Comparison of ENCODE assay signal across 31 cellular contexts in genomic region chr3:155242342-155242741, GRCh38. TPM values are rescaled to one million over a fixed set of nuclear protein-coding genes. Genes with fewer than 3 reads are reported as not detected.
A peak's percentile ranks its signal among the peaks of the same experiment; 100 is the strongest.
DNase-seq lines count a peak whose midpoint lies in the region; ATAC-seq and TF ChIP-seq lines count a peak whose summit lies in the region.
"Had no signal": no experiment of that assay in that cellular context is flagged by ENCODE, and none has a peak within 500 bp of the region (broad histone marks: within the 10 kb centered on the region; RNA-seq: fewer than 3 reads in every experiment).

No MANE protein-coding gene starts in this region.

- H3K27ac ChIP-seq in fibroblast of lung (ENCODE audit: insufficient read depth, low read length): no peak overlapping the region
- H3K27ac ChIP-seq in smooth muscle cell (ENCODE audit: low read depth): peak overlapping the region; percentile 86
- H3K27ac ChIP-seq: left lung, neutrophil, Peyer's patch, prostate gland, testis had no signal

- peaks cover 7% of the 10 kb centered on the region for H3F3A ChIP-seq in smooth muscle cell (ENCODE audit: low read depth)

- peak; percentile 82 for DNase-seq in HCEC 1CT
- DNase-seq in WTC11 (ENCODE audit: low spot score): no peak
- peak; percentile 29 to 55 for DNase-seq in fibroblast of lung (ENCODE audit: low read depth in 2 of 2)
- DNase-seq in smooth muscle cell (lab: John Stamatoyannopoulos, UW; ENCODE audit: unreplicated experiment): no peak
- no peak for DNase-seq in globus pallidus (ENCODE audit: low spot score)
- DNase-seq: activated CD4-positive, alpha-beta T cell treated with anti-CD3 and anti-CD28 coated beads for 48 hours; activated gamma-delta T cell; activated naive CD8-positive, alpha-beta T cell treated with anti-CD3 and anti-CD28 coated beads, Interleukin-2, amount 10 ng/mL, durations not matched to agents 7 days and 5 days; activated T-cell treated with anti-CD3 and anti-CD28 coated beads, Interleukin-2, amount 50 U/mL, for 24 hours; CD4-positive, alpha-beta memory T cell; effector CD8-positive, alpha-beta T cell; left lung; naive B cell; NCI-H2029; NCI-H2227 treated with DMSO at 0.1 percent for 48 hours; NCI-H526 treated with DMSO at 0.1 percent for 48 hours; Peyer's patch; stimulated activated naive CD4-positive, alpha-beta T cell treated with Interleukin-2 at 50 U/mL for 16 hours; T-helper 1 cell; testis had no signal

- no peak overlapping the region for H3K4me3 Mint-ChIP-seq in WTC11
- H3K4me3 Mint-ChIP-seq: activated naive CD8-positive, alpha-beta T cell treated with anti-CD3 and anti-CD28 coated beads, Interleukin-2, amount 10 ng/mL, durations not matched to agents 7 days and 5 days; activated T-cell treated with anti-CD3 and anti-CD28 coated beads, Interleukin-2, amount 50 U/mL, for 24 hours; brain; CD4-positive, alpha-beta memory T cell; mesothelial cell of epicardium; naive B cell had no signal

- H3K9me3 ChIP-seq in fibroblast of lung (ENCODE audit: control insufficient read depth, insufficient read depth, low read depth, low read length): no peaks in the 10 kb centered on the region
- no peaks in the 10 kb centered on the region for H3K9me3 ChIP-seq in smooth muscle cell (replicated peaks; ENCODE audit: low read depth)
- H3K9me3 ChIP-seq: left lung, neutrophil, Peyer's patch, prostate gland, testis had no signal

- H3K36me3 ChIP-seq in fibroblast of lung (ENCODE audit: control insufficient read depth, insufficient read depth, low read length) (no peaks in the 10 kb centered on the region), smooth muscle cell (ENCODE audit: low read depth) (no peaks in the 10 kb centered on the region)
- H3K36me3 ChIP-seq: left lung, neutrophil, Peyer's patch, prostate gland had no signal

- H2AFZ ChIP-seq in fibroblast of lung (ENCODE audit: low read length) (no peak overlapping the region), smooth muscle cell (ENCODE audit: low read depth) (no peak overlapping the region)

- no peaks in the 10 kb centered on the region for H3K4me1 Mint-ChIP-seq in WTC11
- H3K4me1 Mint-ChIP-seq: activated naive CD8-positive, alpha-beta T cell treated with anti-CD3 and anti-CD28 coated beads, Interleukin-2, amount 10 ng/mL, durations not matched to agents 7 days and 5 days; CD4-positive, alpha-beta memory T cell; naive B cell had no signal

- H3K27me3 ChIP-seq in fibroblast of lung (ENCODE audit: control insufficient read depth, insufficient read depth, low read length) (no peaks in the 10 kb centered on the region), smooth muscle cell (ENCODE audit: low read depth) (no peaks in the 10 kb centered on the region)
- H3K27me3 ChIP-seq: left lung, neutrophil, Peyer's patch, testis had no signal

- no peak overlapping the region for H3K9ac ChIP-seq in fibroblast of lung (ENCODE audit: insufficient read depth, low read length)
- peak overlapping the region; percentile 13 for H3K9ac ChIP-seq in smooth muscle cell (ENCODE audit: low read depth)

- ATAC-seq in WTC11 (no peak), HG02870 (IDR thresholded peaks at IDR 0.05; ENCODE audit: unreplicated experiment) (no peak), GM18868 (IDR thresholded peaks at IDR 0.05; ENCODE audit: unreplicated experiment) (no peak)
- ATAC-seq: left lung had no signal

- H3K9me3 Mint-ChIP-seq in WTC11: peaks cover 33% of the 10 kb centered on the region
- H3K9me3 Mint-ChIP-seq: activated T-cell treated with anti-CD3 and anti-CD28 coated beads, Interleukin-2, amount 50 U/mL, for 24 hours had no signal

- H4K20me1 ChIP-seq in fibroblast of lung (ENCODE audit: control insufficient read depth, extremely low read depth, insufficient read depth, low read length): no peaks in the 10 kb centered on the region
- H4K20me1 ChIP-seq in smooth muscle cell (ENCODE audit: low read depth): no peaks in the 10 kb centered on the region

- no peaks in the 10 kb centered on the region for H3K79me2 ChIP-seq in fibroblast of lung (ENCODE audit: control insufficient read depth, insufficient read depth, low read length)
- no peaks in the 10 kb centered on the region for H3K79me2 ChIP-seq in smooth muscle cell (ENCODE audit: low read depth)

- H3K4me1 ChIP-seq in fibroblast of lung (ENCODE audit: control insufficient read depth, extremely low read depth, insufficient read depth, low read length): peaks cover 3% of the 10 kb centered on the region
- peaks cover 2% of the 10 kb centered on the region for H3K4me1 ChIP-seq in smooth muscle cell (ENCODE audit: low read depth)
- H3K4me1 ChIP-seq: left lung, Peyer's patch, prostate gland, testis had no signal

- CTCF ChIA-PET in WTC11 (lab: Charles Lee): no interaction called here

- peaks cover 35% of the 10 kb centered on the region for H3K36me3 Mint-ChIP-seq in WTC11
- H3K36me3 Mint-ChIP-seq: activated naive CD8-positive, alpha-beta T cell treated with anti-CD3 and anti-CD28 coated beads, Interleukin-2, amount 10 ng/mL, durations not matched to agents 7 days and 5 days; brain; CD4-positive, alpha-beta memory T cell; mesothelial cell of epicardium; naive B cell had no signal

- TF ChIP-seq CTCF in WTC11 (IDR thresholded peaks at IDR 0.05): no peak
- TF ChIP-seq CTCF in fibroblast of lung (conservative IDR thresholded peaks at IDR 0.05 in 1 of 2, IDR thresholded peaks at IDR 0.05 in 1 of 2; ENCODE audit: low read depth in 1 of 2, low read length in 2 of 2): no peak
- no peak for TF ChIP-seq CTCF in smooth muscle cell (IDR thresholded peaks at IDR 0.05; ENCODE audit: borderline replicate concordance, insufficient read depth, poor library complexity, severe bottlenecking)

- peaks cover 3% of the 10 kb centered on the region; the same call in 1 of the 2 replicates for H3K27me3 Mint-ChIP-seq in WTC11 (ENCODE audit: low read depth)
- H3K27me3 Mint-ChIP-seq: activated naive CD8-positive, alpha-beta T cell treated with anti-CD3 and anti-CD28 coated beads, Interleukin-2, amount 10 ng/mL, durations not matched to agents 7 days and 5 days had no signal

- H3K4me2 ChIP-seq in fibroblast of lung (ENCODE audit: extremely low read depth, insufficient read depth, low read length) (no peak overlapping the region), smooth muscle cell (peak overlapping the region; percentile 41)

- H3K27ac Mint-ChIP-seq in WTC11: no peak overlapping the region
- H3K27ac Mint-ChIP-seq: activated naive CD8-positive, alpha-beta T cell treated with anti-CD3 and anti-CD28 coated beads, Interleukin-2, amount 10 ng/mL, durations not matched to agents 7 days and 5 days; activated T-cell treated with anti-CD3 and anti-CD28 coated beads, Interleukin-2, amount 50 U/mL, for 24 hours; CD4-positive, alpha-beta memory T cell; naive B cell had no signal

- no peak overlapping the region for H3K4me3 ChIP-seq in fibroblast of lung (replicated peaks in 1 of 4; ENCODE audit: control extremely low read depth in 1 of 4, insufficient read depth in 1 of 4, low read depth in 3 of 4, low read length in 4 of 4)
- H3K4me3 ChIP-seq in smooth muscle cell: no peak overlapping the region
- H3K4me3 ChIP-seq: left lung, Peyer's patch, prostate gland, testis had no signal

- POLR2A ChIA-PET in WTC11 (lab: Charles Lee): no interaction called here

TF ChIP-seq in WTC11, 78 proteins besides CTCF, POLR2A, EP300 and RAD21:
- TF ChIP-seq ZMAT4 (CRISPR knock-in tag; IDR thresholded peaks at IDR 0.05) (peak; percentile 89), GRHL2 (CRISPR knock-in tag; IDR thresholded peaks at IDR 0.05; ENCODE audit: insufficient replicate concordance, severe bottlenecking) (no peak), SOX15 (CRISPR knock-in tag; IDR thresholded peaks at IDR 0.05) (no peak), ZNF317 (CRISPR knock-in tag; IDR thresholded peaks at IDR 0.05; ENCODE audit: borderline replicate concordance, low read depth) (no peak), CREM (CRISPR knock-in tag; IDR thresholded peaks at IDR 0.05) (no peak), USF2 (CRISPR knock-in tag; IDR thresholded peaks at IDR 0.05) (no peak)
TF ChIP-seq in WTC11: peak in this region for 1.

RNA-seq across cellular contexts. Expression of gene STRIT1, which starts 51.1 kb away (rescaled TPM):
- total RNA-seq in WTC11 (2021): 0.33 TPM in 1 of 3 replicates, not detected in the others
- total RNA-seq in fibroblast of lung: not detected in 2 replicates
- polyA plus RNA-seq in fibroblast of lung: not detected in 2 replicates
- polyA plus RNA-seq in fibroblast of lung (2012): not detected in 2 replicates
- polyA minus RNA-seq in fibroblast of lung (ENCODE audit: low replicate concordance): not detected in 2 replicates
- total RNA-seq in smooth muscle cell: not detected in 2 replicates
- not detected in 2 replicates for polyA plus RNA-seq in smooth muscle cell
- total RNA-seq: activated naive CD8-positive, alpha-beta T cell treated with anti-CD3 and anti-CD28 coated beads, Interleukin-2, amount 10 ng/mL, durations not matched to agents 7 days and 5 days; CD4-positive, alpha-beta memory T cell; epithelial cell of proximal tubule; glomerular endothelial cell; H4; left lung; M059J; mesothelial cell of epicardium; Peyer's patch; testis had no signal
- polyA plus RNA-seq: CD4-positive, alpha-beta memory T cell; urinary bladder had no signal

Comparison
In these comparisons a context has a peak if more than half of its experiments do, and no peak if none do; other contexts are left out.
1. DNase-seq: peak in HCEC 1CT (single experiment) and fibroblast of lung (2 of 2); none in WTC11 (single experiment), smooth muscle cell (single experiment) and globus pallidus (single experiment).